Comparison of ENCODE assay signal across 23 cellular contexts in the genomic region with DNA sequence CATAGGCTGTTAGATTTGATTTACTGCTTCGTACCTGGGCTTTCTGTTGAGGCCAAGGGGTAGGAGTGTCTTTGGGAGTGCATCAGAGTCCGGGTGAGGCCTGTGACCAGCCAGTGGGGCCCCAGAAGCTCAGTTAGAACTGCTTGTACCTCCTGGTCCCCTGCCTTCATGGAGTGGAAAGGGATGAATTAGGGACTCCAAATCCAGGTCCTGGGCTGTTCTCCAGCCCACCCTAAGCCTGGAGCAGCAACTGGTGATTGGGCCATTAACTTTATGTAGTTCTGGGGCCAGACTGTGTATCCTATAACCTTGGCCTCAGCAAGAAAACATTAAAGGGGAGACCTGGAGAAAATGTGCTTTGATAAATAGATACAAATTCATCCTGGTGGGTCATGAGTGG. TPM values are rescaled to one million over a fixed set of nuclear protein-coding genes. Genes with fewer than 3 reads are reported as not detected.
DNase-seq lines count a peak whose midpoint lies in the region; ATAC-seq and TF ChIP-seq lines count a peak whose summit lies in the region.
"Had no signal": no experiment of that assay in that cellular context is flagged by ENCODE, and none has a peak within 500 bp of the region (broad histone marks: within the 10 kb centered on the region; RNA-seq: fewer than 3 reads in every experiment).

No MANE protein-coding gene starts in this region.

- intact Hi-C loops in OCI-LY7 (cut with micrococcal nuclease; ENCODE audit: unreplicated experiment) (no loop called here), prostate gland (cut with DNase I) (no loop called here)

- H3K79me2 ChIP-seq in OCI-LY7 (ENCODE audit: insufficient read depth, low read depth, low read length) = peaks cover 54% of the 10 kb centered on the region; the same call in 1 of the 2 replicates
- H3K79me2 ChIP-seq: parathyroid adenoma had no signal

- H3K36me3 Mint-ChIP-seq in activated T-cell treated with anti-CD3 and anti-CD28 coated beads, Interleukin-2, amount 50 U/mL, for 24 hours (ENCODE audit: low read depth) = peaks cover 13% of the 10 kb centered on the region
- H3K36me3 Mint-ChIP-seq in activated T-cell treated with anti-CD3 and anti-CD28 coated beads, Interleukin-2, amount 50 U/mL, for 4 hours (ENCODE audit: insufficient read depth) = peaks cover 1% of the 10 kb centered on the region

- H3K4me1 ChIP-seq in OCI-LY7 (ENCODE audit: insufficient read depth, low read length, poor library complexity, severe bottlenecking) = peaks cover 83% of the 10 kb centered on the region
- H3K4me1 ChIP-seq in prostate gland (replicated peaks) = no peaks in the 10 kb centered on the region
- H3K4me1 ChIP-seq: A549, parathyroid adenoma had no signal

- no peaks in the 10 kb centered on the region for H3K9me3 Mint-ChIP-seq in activated T-cell treated with anti-CD3 and anti-CD28 coated beads, Interleukin-2, amount 50 U/mL, for 24 hours
- H3K9me3 Mint-ChIP-seq in activated T-cell treated with anti-CD3 and anti-CD28 coated beads, Interleukin-2, amount 50 U/mL, for 4 hours = no peaks in the 10 kb centered on the region

- H3K27ac Mint-ChIP-seq in activated T-cell treated with anti-CD3 and anti-CD28 coated beads, Interleukin-2, amount 50 U/mL, for 24 hours = peak overlapping the region; percentile 73

- 82% methylated on average over 2 of the region's 2 CpGs for WGBS in prostate gland

- no peak for TF ChIP-seq CTCF in OCI-LY7 (conservative IDR thresholded peaks at IDR 0.05; ENCODE audit: low read length)
- no peak for TF ChIP-seq CTCF in prostate gland (IDR thresholded peaks at IDR 0.05)

- CTCF ChIA-PET in OCI-LY7 (lab: Charles Lee; ENCODE audit: unreplicated experiment) = no interaction called here

- H3K4me3 Mint-ChIP-seq in activated T-cell treated with anti-CD3 and anti-CD28 coated beads, Interleukin-2, amount 50 U/mL, for 24 hours = no peak overlapping the region
- no peak overlapping the region for H3K4me3 Mint-ChIP-seq in activated T-cell treated with anti-CD3 and anti-CD28 coated beads, Interleukin-2, amount 50 U/mL, for 4 hours

- H4K20me1 ChIP-seq in OCI-LY7 (ENCODE audit: insufficient read depth, low read length) = no peaks in the 10 kb centered on the region

- H3K36me3 ChIP-seq in OCI-LY7 (ENCODE audit: insufficient read depth, low read length) (no peaks in the 10 kb centered on the region), prostate gland (no peaks in the 10 kb centered on the region)
- H3K36me3 ChIP-seq: cardiac muscle cell, HAP-1, lower lobe of right lung had no signal

- no peak overlapping the region for H2AFZ ChIP-seq in OCI-LY7 (ENCODE audit: low read length)
- H2AFZ ChIP-seq: parathyroid adenoma had no signal

- no peak for TF ChIP-seq POLR2A in prostate gland (IDR thresholded peaks at IDR 0.05)

- no peaks in the 10 kb centered on the region for H3K27me3 ChIP-seq in prostate gland (replicated peaks; ENCODE audit: insufficient read depth)
- H3K27me3 ChIP-seq: cardiac muscle cell had no signal

- H3K9me2 ChIP-seq in OCI-LY7 (ENCODE audit: insufficient read depth, low read length) = no peaks in the 10 kb centered on the region

- H3K4me1 Mint-ChIP-seq in activated T-cell treated with anti-CD3 and anti-CD28 coated beads, Interleukin-2, amount 50 U/mL, for 24 hours (ENCODE audit: low read depth) = peaks cover 95% of the 10 kb centered on the region
- peaks cover 93% of the 10 kb centered on the region for H3K4me1 Mint-ChIP-seq in activated T-cell treated with anti-CD3 and anti-CD28 coated beads, Interleukin-2, amount 50 U/mL, for 4 hours (ENCODE audit: low read depth)

- BruUV-seq in OCI-LY7 (replicated peaks; lab: Mats Ljungman, UMichigan) = no TSS peak

- no peak overlapping the region for H3K27ac ChIP-seq in OCI-LY7 (ENCODE audit: low read depth, low read length, poor library complexity, severe bottlenecking)
- peak overlapping the region; percentile 44 to 45 for H3K27ac ChIP-seq in prostate gland
- H3K27ac ChIP-seq: A549, cardiac muscle cell, lower lobe of right lung, parathyroid adenoma had no signal

- ATAC-seq in activated T-cell treated with anti-CD3 and anti-CD28 coated beads, Interleukin-2, amount 50 U/mL, for 4 hours = no peak
- no peak for ATAC-seq in HG03280 (IDR thresholded peaks at IDR 0.05; ENCODE audit: unreplicated experiment)
- no peak for ATAC-seq in GM18909 (IDR thresholded peaks at IDR 0.05; ENCODE audit: poor library complexity, unreplicated experiment)
- ATAC-seq: A549, lower lobe of right lung, SK-N-SH treated with all-trans-retinoic acid at 6 μM for 48 hours had no signal

- no peak for DNase-seq in activated T-cell treated with anti-CD3 and anti-CD28 coated beads, Interleukin-2, amount 50 U/mL, for 24 hours
- DNase-seq in activated T-cell treated with anti-CD3 and anti-CD28 coated beads, Interleukin-2, amount 50 U/mL, for 4 hours = no peak
- DNase-seq in OCI-LY7 (ENCODE audit: low spot score) (no peak), left kidney (ENCODE audit: low read depth, low spot score) (peak; percentile 63), prostate gland (ENCODE audit: low spot score) (no peak), mucosa of gallbladder (ENCODE audit: low spot score) (no peak)
- DNase-seq: activated CD4-positive, alpha-beta T cell treated with anti-CD3 and anti-CD28 coated beads for 1 hour; activated effector memory CD4-positive, alpha-beta T cell treated with anti-CD3 and anti-CD28 coated beads, Interleukin-2, amount 50 U/mL, for 16 hours; C1 segment of cervical spinal cord; DMS153; kidney; lower lobe of right lung; MM.1S; NCI-H1436; NCI-H510A treated with DMSO at 0.1 percent for 48 hours; substantia nigra had no signal

- H3K4me2 ChIP-seq in OCI-LY7 (ENCODE audit: low read length) = peak overlapping the region; percentile 35
- H3K4me2 ChIP-seq: A549 had no signal

- H3K9me3 ChIP-seq in OCI-LY7 (ENCODE audit: low read length) (no peaks in the 10 kb centered on the region), prostate gland (no peaks in the 10 kb centered on the region)
- H3K9me3 ChIP-seq: A549, HAP-1, lower lobe of right lung had no signal

- H3K4me3 ChIP-seq in OCI-LY7 (ENCODE audit: low read depth, low read length, poor library complexity, severe bottlenecking) = no peak overlapping the region
- H3K4me3 ChIP-seq in prostate gland = no peak overlapping the region
- H3K4me3 ChIP-seq: A549, cardiac muscle cell, HAP-1, lower lobe of right lung had no signal

- POLR2A ChIA-PET in OCI-LY7 (lab: Charles Lee) = interaction anchor here (1.3 kb wide), 1 partner anchor 9 kb away, joined by 4 read pairs; no protein-coding TSS in a partner anchor

- H3K27me3 Mint-ChIP-seq in activated T-cell treated with anti-CD3 and anti-CD28 coated beads, Interleukin-2, amount 50 U/mL, for 24 hours = no peaks in the 10 kb centered on the region
- H3K27me3 Mint-ChIP-seq in activated T-cell treated with anti-CD3 and anti-CD28 coated beads, Interleukin-2, amount 50 U/mL, for 4 hours (ENCODE audit: low read depth) = no peaks in the 10 kb centered on the region

RNA-seq across cellular contexts. Expression of a gene that starts 42.5 kb away (rescaled TPM):
- total RNA-seq in activated T-cell treated with anti-CD3 and anti-CD28 coated beads, Interleukin-2, amount 50 U/mL, for 4 hours = 10 to 100 TPM; 40.5 to 70.7 (median 61.7) TPM
- total RNA-seq in OCI-LY7 (2014; rRNA removed; shearing (Covaris generic)) = 35.8 and 41.6 TPM in 2 replicates
- total RNA-seq in OCI-LY7 (2022) = 15.2 and 16.8 TPM in 2 replicates
- 10 to 100 TPM; 10.4 to 25.4 TPM for total RNA-seq in prostate gland
- total RNA-seq in mucosa of gallbladder = 16.7 TPM
